8 cellular contexts compared by ENCODE assay signal in genomic region chr17:38885728-38886642, GRCh38.
A peak's percentile ranks its signal among the peaks of the same experiment; 100 is the strongest.
DNase-seq lines count a peak whose midpoint lies in the region; ATAC-seq lines count a peak whose summit lies in the region.

No MANE protein-coding gene starts in this region.

- ATAC-seq in activated naive CD8-positive, alpha-beta T cell treated with anti-CD3 and anti-CD28 coated beads, Interleukin-2, amount 50 U/mL, for 24 hours, result no peak
- no peak for ATAC-seq in HG03571 (IDR thresholded peaks at IDR 0.05; ENCODE audit: unreplicated experiment)

- H3K27ac ChIP-seq in substantia nigra (ENCODE audit: low read depth, low read length, poor library complexity, severe bottlenecking), result no peak overlapping the region

- DNase-seq in activated T-cell treated with anti-CD3 and anti-CD28 coated beads, Interleukin-2, amount 50 U/mL, for 24 hours, result no peak
- DNase-seq in activated T-cell treated with anti-CD3 and anti-CD28 coated beads, Interleukin-2, amount 50 U/mL, for 48 hours, result no peak
- DNase-seq in activated naive CD8-positive, alpha-beta T cell treated with anti-CD3 and anti-CD28 coated beads, Interleukin-2, amount 50 U/mL, for 24 hours, result no peak
- DNase-seq in islet precursor cell, result peak; percentile 79
- peak in 26 of 49 donors; percentile 17 to 69 (median 50) for DNase-seq in substantia nigra (lab: John Stamatoyannopoulos, UW)
- DNase-seq in NCI-H2107 (lab: John Stamatoyannopoulos, UW), result no peak
- no peak for DNase-seq in kidney tubule cell (ENCODE audit: low spot score)

- H3K27ac Mint-ChIP-seq in activated T-cell treated with anti-CD3 and anti-CD28 coated beads, Interleukin-2, amount 50 U/mL, for 24 hours, result peak overlapping the region; percentile 83
- peak overlapping the region; percentile 75 for H3K27ac Mint-ChIP-seq in activated naive CD8-positive, alpha-beta T cell treated with anti-CD3 and anti-CD28 coated beads, Interleukin-2, amount 50 U/mL, for 24 hours

- no peaks in the 10 kb centered on the region for H3K27me3 Mint-ChIP-seq in activated T-cell treated with anti-CD3 and anti-CD28 coated beads, Interleukin-2, amount 50 U/mL, for 24 hours
- no peaks in the 10 kb centered on the region for H3K27me3 Mint-ChIP-seq in activated naive CD8-positive, alpha-beta T cell treated with anti-CD3 and anti-CD28 coated beads, Interleukin-2, amount 50 U/mL, for 24 hours

- H3K9me3 Mint-ChIP-seq in activated T-cell treated with anti-CD3 and anti-CD28 coated beads, Interleukin-2, amount 50 U/mL, for 24 hours, result no peaks in the 10 kb centered on the region
- H3K9me3 Mint-ChIP-seq in activated naive CD8-positive, alpha-beta T cell treated with anti-CD3 and anti-CD28 coated beads, Interleukin-2, amount 50 U/mL, for 24 hours, result no peaks in the 10 kb centered on the region

- H3K36me3 Mint-ChIP-seq in activated T-cell treated with anti-CD3 and anti-CD28 coated beads, Interleukin-2, amount 50 U/mL, for 24 hours (ENCODE audit: low read depth), result peaks cover 92% of the 10 kb centered on the region
- peaks cover 32% of the 10 kb centered on the region for H3K36me3 Mint-ChIP-seq in activated naive CD8-positive, alpha-beta T cell treated with anti-CD3 and anti-CD28 coated beads, Interleukin-2, amount 50 U/mL, for 24 hours (ENCODE audit: low read depth)

- H3K4me1 Mint-ChIP-seq in activated T-cell treated with anti-CD3 and anti-CD28 coated beads, Interleukin-2, amount 50 U/mL, for 24 hours (ENCODE audit: low read depth), result peaks cover 93% of the 10 kb centered on the region
- peaks cover 87% of the 10 kb centered on the region for H3K4me1 Mint-ChIP-seq in activated naive CD8-positive, alpha-beta T cell treated with anti-CD3 and anti-CD28 coated beads, Interleukin-2, amount 50 U/mL, for 24 hours

- peak overlapping the region; percentile 43 for H3K4me3 Mint-ChIP-seq in activated T-cell treated with anti-CD3 and anti-CD28 coated beads, Interleukin-2, amount 50 U/mL, for 24 hours
- peak overlapping the region; percentile 28 for H3K4me3 Mint-ChIP-seq in activated naive CD8-positive, alpha-beta T cell treated with anti-CD3 and anti-CD28 coated beads, Interleukin-2, amount 50 U/mL, for 24 hours

Comparison
In these comparisons a context has a peak if more than half of its experiments do, and no peak if none do; other contexts are left out.
1. DNase-seq: peak in islet precursor cell (single experiment) and substantia nigra (26 of 49); none in activated T-cell treated with anti-CD3 and anti-CD28 coated beads, Interleukin-2, amount 50 U/mL, for 24 hours (single experiment), activated T-cell treated with anti-CD3 and anti-CD28 coated beads, Interleukin-2, amount 50 U/mL, for 48 hours (0 of 2), activated naive CD8-positive, alpha-beta T cell treated with anti-CD3 and anti-CD28 coated beads, Interleukin-2, amount 50 U/mL, for 24 hours (single experiment), NCI-H2107 (single experiment) and kidney tubule cell (single experiment).